In the genomic region with DNA sequence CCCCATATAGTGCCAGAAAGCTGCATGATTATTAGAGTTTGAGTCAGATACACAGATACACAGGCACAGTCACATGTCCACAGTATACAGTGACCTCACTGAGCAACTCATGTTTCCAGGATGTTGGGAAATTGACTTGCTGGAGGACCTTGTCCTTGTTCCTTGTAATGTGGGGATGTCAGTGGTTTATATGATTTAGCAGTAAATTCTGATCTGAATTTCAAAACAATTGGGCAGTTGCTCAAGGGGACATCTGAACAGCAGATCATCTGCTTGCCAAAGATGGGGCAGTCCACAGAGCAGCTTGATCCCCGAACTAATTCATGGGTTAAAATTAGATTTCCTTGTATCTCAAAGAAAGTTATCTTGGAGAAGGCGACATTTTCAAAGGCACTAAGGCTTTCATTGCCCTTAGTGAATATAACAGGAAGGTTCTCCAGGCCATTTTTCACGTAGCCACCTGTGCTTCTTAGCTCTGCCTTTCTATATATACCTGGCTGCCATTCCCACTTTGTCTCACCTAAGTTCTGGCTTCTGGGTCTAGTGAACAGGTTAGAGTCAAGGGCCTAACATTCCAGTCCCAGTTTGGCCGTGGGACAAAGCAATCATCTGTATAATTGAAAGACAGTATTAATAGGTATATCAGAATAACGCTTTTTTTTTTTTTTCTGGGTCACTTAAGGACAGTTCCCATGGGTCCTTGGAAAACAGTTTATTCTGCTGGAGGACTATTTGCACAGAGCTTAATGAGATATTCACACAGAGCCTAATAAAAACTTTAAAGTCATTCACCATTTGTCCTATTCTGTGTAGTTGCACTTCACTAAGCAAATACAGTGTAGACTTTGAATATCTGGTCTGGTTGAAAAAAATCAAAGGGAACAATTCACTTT, we compare ENCODE assay signal across 1 cellular context.
TF ChIP-seq lines count a peak whose summit lies in the region.

No MANE protein-coding gene starts in this region.

TF ChIP-seq in HepG2, 621 proteins besides CTCF, POLR2A, EP300 and RAD21 (continued from another document and continues in another):
- TF ChIP-seq, protein P1, sequence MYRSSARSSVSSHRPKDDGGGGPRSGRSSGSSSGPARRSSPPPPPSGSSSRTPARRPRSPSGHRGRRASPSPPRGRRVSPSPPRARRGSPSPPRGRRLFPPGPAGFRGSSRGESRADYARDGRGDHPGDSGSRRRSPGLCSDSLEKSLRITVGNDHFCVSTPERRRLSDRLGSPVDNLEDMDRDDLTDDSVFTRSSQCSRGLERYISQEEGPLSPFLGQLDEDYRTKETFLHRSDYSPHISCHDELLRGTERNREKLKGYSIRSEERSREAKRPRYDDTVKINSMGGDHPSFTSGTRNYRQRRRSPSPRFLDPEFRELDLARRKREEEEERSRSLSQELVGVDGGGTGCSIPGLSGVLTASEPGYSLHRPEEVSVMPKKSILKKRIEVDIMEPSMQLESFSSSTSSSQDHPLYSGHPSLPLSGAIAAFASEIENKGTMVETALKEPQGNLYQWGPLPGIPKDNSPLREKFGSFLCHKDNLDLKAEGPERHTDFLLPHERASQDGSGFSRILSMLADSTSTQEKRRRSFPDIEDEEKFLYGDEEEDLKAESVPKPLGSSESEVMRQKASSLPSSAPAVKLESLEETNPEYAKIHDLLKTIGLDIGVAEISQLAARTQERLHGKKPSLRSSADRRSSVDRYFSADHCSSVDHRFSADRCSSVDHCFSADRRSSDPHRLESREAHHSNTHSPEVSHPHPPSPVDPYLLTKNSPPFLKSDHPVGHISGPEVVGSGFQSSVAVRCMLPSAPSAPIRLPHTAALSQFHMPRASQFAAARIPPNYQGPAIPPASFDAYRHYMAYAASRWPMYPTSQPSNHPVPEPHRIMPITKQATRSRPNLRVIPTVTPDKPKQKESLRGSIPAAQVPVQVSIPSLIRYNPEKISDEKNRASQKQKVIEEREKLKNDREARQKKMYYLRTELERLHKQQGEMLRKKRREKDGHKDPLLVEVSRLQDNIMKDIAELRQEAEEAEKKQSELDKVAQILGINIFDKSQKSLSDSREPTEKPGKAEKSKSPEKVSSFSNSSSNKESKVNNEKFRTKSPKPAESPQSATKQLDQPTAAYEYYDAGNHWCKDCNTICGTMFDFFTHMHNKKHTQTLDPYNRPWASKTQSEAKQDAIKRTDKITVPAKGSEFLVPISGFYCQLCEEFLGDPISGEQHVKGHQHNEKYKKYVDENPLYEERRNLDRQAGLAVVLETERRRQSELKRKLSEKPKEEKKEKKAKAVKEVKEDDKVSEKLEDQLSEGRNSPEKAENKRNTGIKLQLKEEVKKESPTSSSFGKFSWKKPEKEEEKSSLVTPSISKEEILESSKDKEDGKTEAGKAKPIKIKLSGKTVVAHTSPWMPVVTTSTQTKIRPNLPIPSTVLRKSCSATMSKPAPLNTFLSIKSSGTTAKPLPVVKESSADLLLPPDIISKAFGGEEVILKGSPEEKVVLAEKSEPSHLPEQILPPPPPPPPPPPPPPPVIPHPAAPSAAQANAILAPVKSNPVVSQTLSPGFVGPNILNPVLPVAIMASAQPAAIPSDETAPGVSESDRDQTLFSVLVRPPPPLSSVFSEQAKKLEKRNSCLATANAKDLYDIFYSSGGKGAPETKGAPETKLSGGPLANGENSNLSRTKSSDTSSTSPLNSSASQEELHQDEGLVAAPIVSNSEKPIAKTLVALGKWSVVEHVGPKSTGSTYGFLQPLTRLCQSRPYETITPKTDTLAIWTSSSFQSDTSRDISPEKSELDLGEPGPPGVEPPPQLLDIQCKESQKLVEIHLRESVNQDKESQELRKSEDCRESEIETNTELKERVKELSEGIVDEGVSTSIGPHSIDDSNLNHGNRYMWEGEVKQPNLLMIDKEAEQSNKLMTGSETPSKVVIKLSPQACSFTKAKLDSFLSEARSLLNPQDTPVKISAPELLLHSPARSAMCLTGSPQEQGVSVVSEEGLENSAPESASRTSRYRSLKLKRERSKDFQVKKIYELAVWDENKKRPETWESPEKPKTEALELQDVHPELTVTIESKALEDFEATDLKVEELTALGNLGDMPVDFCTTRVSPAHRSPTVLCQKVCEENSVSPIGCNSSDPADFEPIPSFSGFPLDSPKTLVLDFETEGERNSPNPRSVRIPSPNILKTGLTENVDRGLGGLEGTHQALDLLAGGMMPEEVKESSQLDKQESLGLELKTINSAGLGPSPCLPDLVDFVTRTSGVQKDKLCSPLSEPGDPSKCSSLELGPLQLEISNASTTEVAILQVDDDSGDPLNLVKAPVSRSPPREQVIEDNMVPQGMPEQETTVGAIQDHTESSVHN (CRISPR knock-in tag; IDR thresholded peaks at IDR 0.05), result no peak
- TF ChIP-seq, protein P2, sequence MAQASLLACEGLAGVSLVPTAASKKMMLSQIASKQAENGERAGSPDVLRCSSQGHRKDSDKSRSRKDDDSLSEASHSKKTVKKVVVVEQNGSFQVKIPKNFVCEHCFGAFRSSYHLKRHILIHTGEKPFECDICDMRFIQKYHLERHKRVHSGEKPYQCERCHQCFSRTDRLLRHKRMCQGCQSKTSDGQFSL (CRISPR knock-in tag; IDR thresholded peaks at IDR 0.05), result 0 out of 2 replicates have a peak, but pooled peaks have one; percentile 20
- TF ChIP-seq IRX3 (CRISPR knock-in tag; IDR thresholded peaks at IDR 0.05; ENCODE audit: borderline replicate concordance, low read depth) (no peak), NFKBIZ (CRISPR knock-in tag; IDR thresholded peaks at IDR 0.05) (no peak), WIZ (CRISPR knock-in tag; IDR thresholded peaks at IDR 0.05) (0 out of 2 replicates have a peak, but pooled peaks have one; percentile 9), MTF2 (CRISPR knock-in tag; IDR thresholded peaks at IDR 0.05; ENCODE audit: borderline replicate concordance) (no peak), NCOA1 (CRISPR knock-in tag; IDR thresholded peaks at IDR 0.05) (peak; percentile 93), FIP1L1 (IDR thresholded peaks at IDR 0.05; ENCODE audit: borderline replicate concordance, insufficient read depth, low read depth, low read length) (no peak), ZNF224 (CRISPR knock-in tag; IDR thresholded peaks at IDR 0.05) (0 out of 2 replicates have a peak, but pooled peaks have one; percentile 32), ZNF335 (CRISPR knock-in tag; IDR thresholded peaks at IDR 0.05) (peak; percentile 23; the same call in 1 of the 2 replicates), SIX1 (CRISPR knock-in tag; IDR thresholded peaks at IDR 0.05; ENCODE audit: borderline replicate concordance) (peak; percentile 57; the same call in 1 of the 2 replicates), ZNF33B (CRISPR knock-in tag; IDR thresholded peaks at IDR 0.05) (no peak), ELF1 (CRISPR knock-in tag; IDR thresholded peaks at IDR 0.05) (peak; percentile 63), TEAD3 (CRISPR knock-in tag; optimal IDR thresholded peaks at IDR 0.05; ENCODE audit: borderline replicate concordance) (peak; percentile 27), GABPA (IDR thresholded peaks at IDR 0.05; ENCODE audit: low read depth, low read length) (no peak), GABPA (CRISPR knock-in tag; IDR thresholded peaks at IDR 0.05; ENCODE audit: low read depth) (no peak), BRCA1 (CRISPR knock-in tag; IDR thresholded peaks at IDR 0.05) (peak; percentile 91; the same call in 1 of the 2 replicates), NFIC (IDR thresholded peaks at IDR 0.05; ENCODE audit: low read length) (peak; percentile 71; the same call in 1 of the 2 replicates), HMG20B (CRISPR knock-in tag; conservative IDR thresholded peaks at IDR 0.05) (0 out of 2 replicates have a peak, but pooled peaks have one; percentile 3), PAX8 (CRISPR knock-in tag; IDR thresholded peaks at IDR 0.05; ENCODE audit: borderline replicate concordance) (0 out of 2 replicates have a peak, but pooled peaks have one; percentile 12), NR2F2 (IDR thresholded peaks at IDR 0.05; ENCODE audit: borderline replicate concordance, low read depth) (no peak; the same call in 1 of the 2 replicates), ZNF564 (CRISPR knock-in tag; IDR thresholded peaks at IDR 0.05) (no peak), GPN1 (CRISPR knock-in tag; IDR thresholded peaks at IDR 0.05; ENCODE audit: borderline replicate concordance) (no peak), ZNF775 (CRISPR knock-in tag; IDR thresholded peaks at IDR 0.05; ENCODE audit: borderline replicate concordance) (no peak), CCDC6 (CRISPR knock-in tag; IDR thresholded peaks at IDR 0.05) (no peak; the same call in 1 of the 2 replicates), ZKSCAN1 (IDR thresholded peaks at IDR 0.05; ENCODE audit: low read length) (no peak), ZNF558 (CRISPR knock-in tag; IDR thresholded peaks at IDR 0.05; ENCODE audit: borderline replicate concordance) (peak; percentile 43; the same call in 1 of the 2 replicates), FOXJ3 (CRISPR knock-in tag; IDR thresholded peaks at IDR 0.05; ENCODE audit: borderline replicate concordance) (peak; percentile 42), MBNL3 (CRISPR knock-in tag; conservative IDR thresholded peaks at IDR 0.05) (no peak), HIVEP1 (CRISPR knock-in tag; IDR thresholded peaks at IDR 0.05) (no peak), MXI1 (IDR thresholded peaks at IDR 0.05; ENCODE audit: borderline replicate concordance, low read depth, low read length) (no peak; the same call in 2 of the 3 replicates), ZNF235 (CRISPR knock-in tag; IDR thresholded peaks at IDR 0.05; ENCODE audit: borderline replicate concordance) (no peak)
- TF ChIP-seq, protein P3, sequence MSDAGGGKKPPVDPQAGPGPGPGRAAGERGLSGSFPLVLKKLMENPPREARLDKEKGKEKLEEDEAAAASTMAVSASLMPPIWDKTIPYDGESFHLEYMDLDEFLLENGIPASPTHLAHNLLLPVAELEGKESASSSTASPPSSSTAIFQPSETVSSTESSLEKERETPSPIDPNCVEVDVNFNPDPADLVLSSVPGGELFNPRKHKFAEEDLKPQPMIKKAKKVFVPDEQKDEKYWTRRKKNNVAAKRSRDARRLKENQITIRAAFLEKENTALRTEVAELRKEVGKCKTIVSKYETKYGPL (CRISPR knock-in tag; IDR thresholded peaks at IDR 0.05), result no peak
- TF ChIP-seq, protein P4, sequence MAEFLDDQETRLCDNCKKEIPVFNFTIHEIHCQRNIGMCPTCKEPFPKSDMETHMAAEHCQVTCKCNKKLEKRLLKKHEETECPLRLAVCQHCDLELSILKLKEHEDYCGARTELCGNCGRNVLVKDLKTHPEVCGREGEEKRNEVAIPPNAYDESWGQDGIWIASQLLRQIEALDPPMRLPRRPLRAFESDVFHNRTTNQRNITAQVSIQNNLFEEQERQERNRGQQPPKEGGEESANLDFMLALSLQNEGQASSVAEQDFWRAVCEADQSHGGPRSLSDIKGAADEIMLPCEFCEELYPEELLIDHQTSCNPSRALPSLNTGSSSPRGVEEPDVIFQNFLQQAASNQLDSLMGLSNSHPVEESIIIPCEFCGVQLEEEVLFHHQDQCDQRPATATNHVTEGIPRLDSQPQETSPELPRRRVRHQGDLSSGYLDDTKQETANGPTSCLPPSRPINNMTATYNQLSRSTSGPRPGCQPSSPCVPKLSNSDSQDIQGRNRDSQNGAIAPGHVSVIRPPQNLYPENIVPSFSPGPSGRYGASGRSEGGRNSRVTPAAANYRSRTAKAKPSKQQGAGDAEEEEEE (CRISPR knock-in tag; IDR thresholded peaks at IDR 0.05; ENCODE audit: borderline replicate concordance), result no peak
- TF ChIP-seq, protein P5, sequence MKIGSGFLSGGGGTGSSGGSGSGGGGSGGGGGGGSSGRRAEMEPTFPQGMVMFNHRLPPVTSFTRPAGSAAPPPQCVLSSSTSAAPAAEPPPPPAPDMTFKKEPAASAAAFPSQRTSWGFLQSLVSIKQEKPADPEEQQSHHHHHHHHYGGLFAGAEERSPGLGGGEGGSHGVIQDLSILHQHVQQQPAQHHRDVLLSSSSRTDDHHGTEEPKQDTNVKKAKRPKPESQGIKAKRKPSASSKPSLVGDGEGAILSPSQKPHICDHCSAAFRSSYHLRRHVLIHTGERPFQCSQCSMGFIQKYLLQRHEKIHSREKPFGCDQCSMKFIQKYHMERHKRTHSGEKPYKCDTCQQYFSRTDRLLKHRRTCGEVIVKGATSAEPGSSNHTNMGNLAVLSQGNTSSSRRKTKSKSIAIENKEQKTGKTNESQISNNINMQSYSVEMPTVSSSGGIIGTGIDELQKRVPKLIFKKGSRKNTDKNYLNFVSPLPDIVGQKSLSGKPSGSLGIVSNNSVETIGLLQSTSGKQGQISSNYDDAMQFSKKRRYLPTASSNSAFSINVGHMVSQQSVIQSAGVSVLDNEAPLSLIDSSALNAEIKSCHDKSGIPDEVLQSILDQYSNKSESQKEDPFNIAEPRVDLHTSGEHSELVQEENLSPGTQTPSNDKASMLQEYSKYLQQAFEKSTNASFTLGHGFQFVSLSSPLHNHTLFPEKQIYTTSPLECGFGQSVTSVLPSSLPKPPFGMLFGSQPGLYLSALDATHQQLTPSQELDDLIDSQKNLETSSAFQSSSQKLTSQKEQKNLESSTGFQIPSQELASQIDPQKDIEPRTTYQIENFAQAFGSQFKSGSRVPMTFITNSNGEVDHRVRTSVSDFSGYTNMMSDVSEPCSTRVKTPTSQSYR (CRISPR knock-in tag; IDR thresholded peaks at IDR 0.05; ENCODE audit: borderline replicate concordance), result no peak
- TF ChIP-seq, protein P6, sequence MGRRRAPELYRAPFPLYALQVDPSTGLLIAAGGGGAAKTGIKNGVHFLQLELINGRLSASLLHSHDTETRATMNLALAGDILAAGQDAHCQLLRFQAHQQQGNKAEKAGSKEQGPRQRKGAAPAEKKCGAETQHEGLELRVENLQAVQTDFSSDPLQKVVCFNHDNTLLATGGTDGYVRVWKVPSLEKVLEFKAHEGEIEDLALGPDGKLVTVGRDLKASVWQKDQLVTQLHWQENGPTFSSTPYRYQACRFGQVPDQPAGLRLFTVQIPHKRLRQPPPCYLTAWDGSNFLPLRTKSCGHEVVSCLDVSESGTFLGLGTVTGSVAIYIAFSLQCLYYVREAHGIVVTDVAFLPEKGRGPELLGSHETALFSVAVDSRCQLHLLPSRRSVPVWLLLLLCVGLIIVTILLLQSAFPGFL (CRISPR knock-in tag; IDR thresholded peaks at IDR 0.05), result no peak
- TF ChIP-seq, protein P7, sequence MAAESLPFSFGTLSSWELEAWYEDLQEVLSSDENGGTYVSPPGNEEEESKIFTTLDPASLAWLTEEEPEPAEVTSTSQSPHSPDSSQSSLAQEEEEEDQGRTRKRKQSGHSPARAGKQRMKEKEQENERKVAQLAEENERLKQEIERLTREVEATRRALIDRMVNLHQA (CRISPR knock-in tag; IDR thresholded peaks at IDR 0.05), result no peak
- TF ChIP-seq, protein P8, sequence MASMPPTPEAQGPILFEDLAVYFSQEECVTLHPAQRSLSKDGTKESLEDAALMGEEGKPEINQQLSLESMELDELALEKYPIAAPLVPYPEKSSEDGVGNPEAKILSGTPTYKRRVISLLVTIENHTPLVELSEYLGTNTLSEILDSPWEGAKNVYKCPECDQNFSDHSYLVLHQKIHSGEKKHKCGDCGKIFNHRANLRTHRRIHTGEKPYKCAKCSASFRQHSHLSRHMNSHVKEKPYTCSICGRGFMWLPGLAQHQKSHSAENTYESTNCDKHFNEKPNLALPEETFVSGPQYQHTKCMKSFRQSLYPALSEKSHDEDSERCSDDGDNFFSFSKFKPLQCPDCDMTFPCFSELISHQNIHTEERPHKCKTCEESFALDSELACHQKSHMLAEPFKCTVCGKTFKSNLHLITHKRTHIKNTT (CRISPR knock-in tag; IDR thresholded peaks at IDR 0.05), result no peak
- TF ChIP-seq, protein P9, sequence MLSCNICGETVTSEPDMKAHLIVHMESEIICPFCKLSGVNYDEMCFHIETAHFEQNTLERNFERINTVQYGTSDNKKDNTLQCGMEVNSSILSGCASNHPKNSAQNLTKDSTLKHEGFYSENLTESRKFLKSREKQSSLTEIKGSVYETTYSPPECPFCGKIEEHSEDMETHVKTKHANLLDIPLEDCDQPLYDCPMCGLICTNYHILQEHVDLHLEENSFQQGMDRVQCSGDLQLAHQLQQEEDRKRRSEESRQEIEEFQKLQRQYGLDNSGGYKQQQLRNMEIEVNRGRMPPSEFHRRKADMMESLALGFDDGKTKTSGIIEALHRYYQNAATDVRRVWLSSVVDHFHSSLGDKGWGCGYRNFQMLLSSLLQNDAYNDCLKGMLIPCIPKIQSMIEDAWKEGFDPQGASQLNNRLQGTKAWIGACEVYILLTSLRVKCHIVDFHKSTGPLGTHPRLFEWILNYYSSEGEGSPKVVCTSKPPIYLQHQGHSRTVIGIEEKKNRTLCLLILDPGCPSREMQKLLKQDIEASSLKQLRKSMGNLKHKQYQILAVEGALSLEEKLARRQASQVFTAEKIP (CRISPR knock-in tag; IDR thresholded peaks at IDR 0.05; ENCODE audit: borderline replicate concordance), result no peak
